Comparison of ENCODE assay signal across 2 cellular contexts in the genomic region with DNA sequence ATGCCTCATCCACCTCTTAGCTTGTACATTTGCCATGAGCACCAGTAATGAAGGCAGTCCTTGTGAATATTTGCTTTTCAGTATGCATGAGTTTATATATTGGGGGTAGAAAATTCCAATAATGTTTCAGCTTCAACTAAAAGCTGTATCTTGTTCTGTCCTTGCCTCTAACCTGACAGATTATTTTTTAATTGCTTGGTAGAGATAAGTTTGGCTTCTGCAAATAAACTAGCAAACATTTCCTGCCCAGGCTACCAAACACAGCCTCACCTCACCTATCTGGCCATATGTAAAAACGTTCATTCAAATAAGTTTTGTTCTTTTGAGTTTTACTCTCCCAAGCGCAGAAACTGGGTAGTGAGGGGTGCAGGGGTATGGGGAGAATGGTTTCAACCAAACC.
TF ChIP-seq lines count a peak whose summit lies in the region.

No MANE protein-coding gene starts in this region.

TF ChIP-seq in IMR-90, 13 proteins besides CTCF, POLR2A, EP300 and RAD21 (continued from another document):
- no peak for TF ChIP-seq ELK1 (IDR thresholded peaks at IDR 0.05; ENCODE audit: borderline replicate concordance, low read depth, low read length)

TF ChIP-seq in SK-N-SH treated with all-trans-retinoic acid at 6 μM for 48 hours, 23 proteins besides CTCF, POLR2A, EP300 and RAD21 (continued from another document):
- no peak for TF ChIP-seq ZC3H10 (CRISPR knock-in tag; IDR thresholded peaks at IDR 0.05)
- no peak for TF ChIP-seq ARNTL (CRISPR knock-in tag; IDR thresholded peaks at IDR 0.05; ENCODE audit: borderline replicate concordance, low read depth)
- TF ChIP-seq ISL1 (CRISPR knock-in tag; IDR thresholded peaks at IDR 0.05), result no peak
- no peak for TF ChIP-seq ZNF8 (CRISPR knock-in tag; IDR thresholded peaks at IDR 0.05)
